Comparison of ENCODE assay signal across 22 cellular contexts in the genomic region with DNA sequence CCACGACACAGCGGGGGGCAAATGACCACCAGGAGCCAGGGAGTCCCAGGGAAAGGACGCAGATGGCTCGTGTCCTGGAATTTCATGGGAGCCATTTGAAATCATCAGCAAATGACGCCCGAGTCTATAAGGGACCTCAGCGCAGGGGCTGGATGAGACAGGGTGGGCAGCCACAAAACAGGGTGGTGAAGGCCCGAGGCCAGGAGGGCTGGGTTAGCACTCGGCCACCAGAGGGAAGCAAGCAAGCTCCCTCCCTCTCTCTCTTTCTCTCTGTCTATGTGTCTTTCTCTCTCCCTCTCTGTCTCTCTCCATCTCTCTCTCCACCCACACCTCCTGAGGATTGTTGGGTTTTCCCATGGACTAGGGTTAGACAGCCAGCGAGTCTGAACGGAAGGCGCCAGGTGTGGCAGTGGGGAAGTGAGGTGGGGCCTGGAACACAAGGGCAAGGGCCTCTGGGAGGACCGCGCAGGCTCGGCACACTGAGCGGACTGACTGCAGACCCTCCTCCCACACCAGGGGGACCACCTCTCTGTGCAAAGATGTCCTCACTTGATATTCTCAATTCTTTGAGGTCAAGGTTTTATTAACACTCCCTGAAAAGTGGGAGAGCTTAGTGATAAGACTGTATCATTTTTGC.
DNase-seq lines count a peak whose midpoint lies in the region; ATAC-seq and TF ChIP-seq lines count a peak whose summit lies in the region.
"Had no signal": no experiment of that assay in that cellular context is flagged by ENCODE, and none has a peak within 500 bp of the region (broad histone marks: within the 10 kb centered on the region; RNA-seq: fewer than 3 reads in every experiment).

No MANE protein-coding gene starts in this region.

- no peak overlapping the region for H3K4me3 ChIP-seq in endodermal cell (ENCODE audit: low read length)
- H3K4me3 ChIP-seq in mucosa of rectum (ENCODE audit: low read length in 2 of 2), result peak overlapping the region; percentile 46 to 47
- H3K4me3 ChIP-seq: breast epithelium, tibial nerve had no signal

- H3K27ac Mint-ChIP-seq in endodermal cell, result no peak overlapping the region
- no peak overlapping the region for H3K27ac Mint-ChIP-seq in type B pancreatic cell
- H3K27ac Mint-ChIP-seq: activated naive CD4-positive, alpha-beta T cell treated with anti-CD3 and anti-CD28 coated beads, Interleukin-2, amount 10 ng/mL, durations not matched to agents 7 days and 5 days; CD8-positive, alpha-beta T cell; naive thymus-derived CD8-positive, alpha-beta T cell; stimulated activated naive CD8-positive, alpha-beta T cell treated with anti-CD3 and anti-CD28 coated beads, Interleukin-15, amount 100 ng/mL, for 72 hours had no signal

- ATAC-seq in esophagus mucosa, result no peak
- ATAC-seq: CD8-positive, alpha-beta T cell; naive thymus-derived CD8-positive, alpha-beta T cell; stimulated activated naive CD8-positive, alpha-beta T cell treated with anti-CD3 and anti-CD28 coated beads, Interleukin-15, amount 100 ng/mL, for 72 hours had no signal

- H3K4me3 Mint-ChIP-seq in endodermal cell (no peak overlapping the region), type B pancreatic cell (no peak overlapping the region)
- H3K4me3 Mint-ChIP-seq: activated naive CD4-positive, alpha-beta T cell treated with anti-CD3 and anti-CD28 coated beads, Interleukin-2, amount 10 ng/mL, durations not matched to agents 7 days and 5 days; CD8-positive, alpha-beta T cell; naive thymus-derived CD8-positive, alpha-beta T cell; stimulated activated naive CD8-positive, alpha-beta T cell treated with anti-CD3 and anti-CD28 coated beads, Interleukin-15, amount 100 ng/mL, for 72 hours had no signal

- TF ChIP-seq CTCF in endodermal cell (conservative IDR thresholded peaks at IDR 0.05) (peak; percentile 38), type B pancreatic cell (conservative IDR thresholded peaks at IDR 0.05) (no peak)

- H3K27me3 Mint-ChIP-seq in endodermal cell (ENCODE audit: insufficient read depth), result peaks cover 3% of the 10 kb centered on the region
- no peaks in the 10 kb centered on the region for H3K27me3 Mint-ChIP-seq in type B pancreatic cell

- no peak overlapping the region for H3K27ac ChIP-seq in endodermal cell (ENCODE audit: low read depth, low read length)
- H3K27ac ChIP-seq in mucosa of rectum (ENCODE audit: low read depth in 2 of 2, low read length in 2 of 2), result peak overlapping the region; percentile 94 to 98
- H3K27ac ChIP-seq: breast epithelium had no signal

- H3K36me3 Mint-ChIP-seq in endodermal cell (ENCODE audit: low read depth), result no peaks in the 10 kb centered on the region
- H3K36me3 Mint-ChIP-seq in type B pancreatic cell, result no peaks in the 10 kb centered on the region
- H3K36me3 Mint-ChIP-seq: activated naive CD4-positive, alpha-beta T cell treated with anti-CD3 and anti-CD28 coated beads, Interleukin-2, amount 10 ng/mL, durations not matched to agents 7 days and 5 days; CD8-positive, alpha-beta T cell had no signal

- H3K4me1 Mint-ChIP-seq in endodermal cell (no peaks in the 10 kb centered on the region), type B pancreatic cell (ENCODE audit: unreplicated experiment) (peaks cover 4% of the 10 kb centered on the region)
- H3K4me1 Mint-ChIP-seq: activated naive CD4-positive, alpha-beta T cell treated with anti-CD3 and anti-CD28 coated beads, Interleukin-2, amount 10 ng/mL, durations not matched to agents 7 days and 5 days; naive thymus-derived CD8-positive, alpha-beta T cell; stimulated activated naive CD8-positive, alpha-beta T cell treated with anti-CD3 and anti-CD28 coated beads, Interleukin-15, amount 100 ng/mL, for 72 hours had no signal

- 84 to 88% methylated on average over 7 to 16 of the region's 16 CpGs for WGBS in endodermal cell (ENCODE audit: insufficient coverage in 1 of 2, insufficient read length in 1 of 2), 2 experiments

- H3K9me3 Mint-ChIP-seq in endodermal cell (peaks cover 24% of the 10 kb centered on the region), type B pancreatic cell (peaks cover 6% of the 10 kb centered on the region)

- H3K4me1 ChIP-seq in endodermal cell (ENCODE audit: control insufficient read depth, insufficient read depth, low read length) (no peaks in the 10 kb centered on the region), mucosa of rectum (ENCODE audit: control insufficient read depth in 2 of 2, insufficient read depth in 2 of 2, low read length in 2 of 2) (peaks cover 39 to 44% of the 10 kb centered on the region in 2 donors)
- H3K4me1 ChIP-seq: breast epithelium, tibial nerve had no signal

- H3K9me3 ChIP-seq in endodermal cell (ENCODE audit: control insufficient read depth, low read length), result peaks cover 22% of the 10 kb centered on the region
- H3K9me3 ChIP-seq in mucosa of rectum (ENCODE audit: control insufficient read depth in 2 of 2, low read length in 2 of 2), result peaks cover 2 to 3% of the 10 kb centered on the region in 2 donors

- H3K27me3 ChIP-seq in endodermal cell (ENCODE audit: control insufficient read depth, insufficient read depth, low read length, poor library complexity, severe bottlenecking) (no peaks in the 10 kb centered on the region), mucosa of rectum (ENCODE audit: control insufficient read depth in 2 of 2, insufficient read depth in 2 of 2, low read length in 2 of 2) (no peaks in the 10 kb centered on the region)
- H3K27me3 ChIP-seq: breast epithelium, tibial nerve had no signal

- peak; percentile 28 for DNase-seq in activated CD8-positive, alpha-beta memory T cell treated with anti-CD3 and anti-CD28 coated beads for 24 hours
- DNase-seq in activated CD8-positive, alpha-beta memory T cell treated with anti-CD3 and anti-CD28 coated beads, Interleukin-2, amount 50 U/mL, for 4 hours, result no peak
- no peak for DNase-seq in endodermal cell
- DNase-seq in type B pancreatic cell (ENCODE audit: extremely low spot score, unreplicated experiment), result peak; percentile 60
- DNase-seq in nucleus accumbens (lab: John Stamatoyannopoulos, UW), result no peak
- no peak for DNase-seq in stimulated activated CD4-positive, alpha-beta T cell treated with anti-CD3 and anti-CD28 coated beads, Interleukin-12 subunit alpha, Interleukin-12 subunit beta, amount 100 ng/mL, for 4 hours
- DNase-seq: activated naive CD4-positive, alpha-beta T cell treated with anti-CD3 and anti-CD28 coated beads, Interleukin-2, amount 10 ng/mL, durations not matched to agents 7 days and 5 days; amygdala; CD8-positive, alpha-beta T cell; DMS 273 treated with DMSO at 0.1 percent for 48 hours; mesenchymal stem cell; naive thymus-derived CD8-positive, alpha-beta T cell; NCI-H1105; NCI-H2081; NCI-H446; OCI-M1; right cardiac atrium; stimulated activated naive CD8-positive, alpha-beta T cell treated with anti-CD3 and anti-CD28 coated beads, Interleukin-15, amount 100 ng/mL, for 72 hours had no signal

- H3K9ac ChIP-seq in endodermal cell (ENCODE audit: extremely low read depth, low read length, poor library complexity, severe bottlenecking) (no peak overlapping the region), mucosa of rectum (ENCODE audit: low read depth in 1 of 2, low read length in 2 of 2) (peak overlapping the region; percentile 64 to 94)

- H3K36me3 ChIP-seq in endodermal cell (ENCODE audit: control insufficient read depth, insufficient read depth, low read length), result no peaks in the 10 kb centered on the region
- no peaks in the 10 kb centered on the region for H3K36me3 ChIP-seq in mucosa of rectum (ENCODE audit: control insufficient read depth in 2 of 2, insufficient read depth in 2 of 2, low read length in 2 of 2)
- H3K36me3 ChIP-seq: breast epithelium, tibial nerve had no signal

Comparison
In these comparisons a context has a peak if more than half of its experiments do, and no peak if none do; other contexts are left out.
1. DNase-seq: peak in activated CD8-positive, alpha-beta memory T cell treated with anti-CD3 and anti-CD28 coated beads for 24 hours (single experiment) and type B pancreatic cell (single experiment); none in activated CD8-positive, alpha-beta memory T cell treated with anti-CD3 and anti-CD28 coated beads, Interleukin-2, amount 50 U/mL, for 4 hours (single experiment), endodermal cell (single experiment), nucleus accumbens (0 of 56) and stimulated activated CD4-positive, alpha-beta T cell treated with anti-CD3 and anti-CD28 coated beads, Interleukin-12 subunit alpha, Interleukin-12 subunit beta, amount 100 ng/mL, for 4 hours (single experiment).